26 cellular contexts compared by ENCODE assay signal in genomic region chrX:75151828-75152592, GRCh38. TPM values are rescaled to one million over a fixed set of nuclear protein-coding genes. Genes with fewer than 3 reads are reported as not detected.
A peak's percentile ranks its signal among the peaks of the same experiment; 100 is the strongest.
DNase-seq lines count a peak whose midpoint lies in the region; ATAC-seq, FAIRE-seq and TF ChIP-seq lines count a peak whose summit lies in the region.
"Had no signal": no experiment of that assay in that cellular context is flagged by ENCODE, and none has a peak within 500 bp of the region (broad histone marks: within the 10 kb centered on the region; RNA-seq: fewer than 3 reads in every experiment).

No MANE protein-coding gene starts in this region.

- H3K4me1 ChIP-seq in left ventricle myocardium inferior: peaks cover 39% of the 10 kb centered on the region
- H3K4me1 ChIP-seq in GM12878 (ENCODE audit: control insufficient read depth, insufficient read depth, low read length): no peaks in the 10 kb centered on the region; the same call in 1 of the 2 replicates
- H3K4me1 ChIP-seq in BE2C: no peaks in the 10 kb centered on the region
- no peaks in the 10 kb centered on the region for H3K4me1 ChIP-seq in mesendoderm (ENCODE audit: control insufficient read depth, low read depth, low read length)
- H3K4me1 ChIP-seq: testis, uterus had no signal

- no peak overlapping the region for H3K4ac ChIP-seq in mesendoderm (ENCODE audit: low read depth, low read length)

- no peak overlapping the region for H3K4me3 ChIP-seq in left ventricle myocardium inferior
- no peak overlapping the region for H3K4me3 ChIP-seq in GM12878
- no peak overlapping the region for H3K4me3 ChIP-seq in BE2C (ENCODE audit: low read depth, low read length)
- no peak overlapping the region for H3K4me3 ChIP-seq in mesendoderm (ENCODE audit: low read length)
- H3K4me3 ChIP-seq: testis, uterus had no signal

- no peaks in the 10 kb centered on the region for H3K79me1 ChIP-seq in mesendoderm (ENCODE audit: low read length)

- H3K4me2 ChIP-seq in GM12878 (ENCODE audit: control insufficient read depth, insufficient read depth) (no peak overlapping the region), mesendoderm (ENCODE audit: low read length) (no peak overlapping the region)
- H3K4me2 ChIP-seq: SK-N-SH had no signal

- peak; percentile 30 for ATAC-seq in GM12878
- ATAC-seq: activated CD4-positive, CD25-positive, alpha-beta regulatory T cell treated with anti-CD3 and anti-CD28 coated beads, Interleukin-2, amount 50 U/mL, for 24 hours; activated naive CD8-positive, alpha-beta T cell treated with anti-CD3 and anti-CD28 coated beads, Interleukin-2, amount 50 U/mL, for 24 hours; foreskin keratinocyte; T-helper 17 cell had no signal

- TF ChIP-seq CTCF in left ventricle myocardium inferior (IDR thresholded peaks at IDR 0.05; ENCODE audit: borderline replicate concordance) (no peak), GM12878 (IDR thresholded peaks at IDR 0.05 in 2 of 3, conservative IDR thresholded peaks at IDR 0.05 in 1 of 3; ENCODE audit: control insufficient read depth in 2 of 3, extremely low read depth in 1 of 3, insufficient read depth in 1 of 3, low read depth in 3 of 3, low read length in 3 of 3) (no peak), BE2C (IDR thresholded peaks at IDR 0.05; ENCODE audit: low read depth, low read length) (no peak)

- no peak overlapping the region for H4K5ac ChIP-seq in mesendoderm (ENCODE audit: low read length)

- no peak overlapping the region for H2BK120ac ChIP-seq in mesendoderm (ENCODE audit: low read depth, low read length)

- H4K20me1 ChIP-seq in GM12878 (ENCODE audit: control insufficient read depth, insufficient read depth): no peaks in the 10 kb centered on the region

- WGBS in GM12878 (ENCODE audit: insufficient coverage, insufficient replicate concordance, low lambda C conversion rate, missing lambda C conversion rate): 58% methylated on average over 3 of the region's 3 CpGs
- WGBS in mesendoderm (ENCODE audit: extremely low coverage, insufficient coverage, low lambda C conversion rate): no CpG with 5 or more reads among the region's 3 CpGs

- H2AFZ ChIP-seq in GM12878 (ENCODE audit: control insufficient read depth, low read depth, low read length): no peak overlapping the region

- SMC1A ChIA-PET in GM12878 (lab: Charles Lee; ENCODE audit: uncharacterized antibody, unreplicated experiment): interaction anchor here (0.5 to 1.5 kb wide), 5 partner anchors 10 to 263 kb away, joined by 3 to 4 read pairs (median 3); no protein-coding TSS in a partner anchor

- H3K56ac ChIP-seq in mesendoderm (ENCODE audit: low read length): no peak overlapping the region

- no peak overlapping the region for H2BK15ac ChIP-seq in mesendoderm (replicated peaks; ENCODE audit: low read depth)

- no peak overlapping the region for H3K23ac ChIP-seq in mesendoderm (ENCODE audit: low read length)

- TF ChIP-seq POLR2A in GM12878 (IDR thresholded peaks at IDR 0.05; ENCODE audit: low read depth, low read length): no peak

- no peak overlapping the region for H3K18ac ChIP-seq in mesendoderm (ENCODE audit: low read length)

- RAD21 ChIA-PET in GM12878 (lab: Charles Lee; ENCODE audit: unreplicated experiment): no interaction called here

- FAIRE-seq in GM12878 (lab: Jason Lieb, UNC): no peak
- FAIRE-seq: A204.1, G401.6 had no signal

- H3K36me3 ChIP-seq in left ventricle myocardium inferior: peaks cover 3% of the 10 kb centered on the region
- H3K36me3 ChIP-seq in GM12878 (ENCODE audit: control insufficient read depth in 2 of 2, insufficient read depth in 2 of 2, low read length in 1 of 2): no peaks in the 10 kb centered on the region
- no peaks in the 10 kb centered on the region for H3K36me3 ChIP-seq in BE2C
- H3K36me3 ChIP-seq in mesendoderm (ENCODE audit: control insufficient read depth, insufficient read depth, low read length): no peaks in the 10 kb centered on the region
- H3K36me3 ChIP-seq: uterus had no signal

- no TSS peak for BruUV-seq in GM12878 (replicated peaks; lab: Mats Ljungman, UMichigan)

- H2AK5ac ChIP-seq in mesendoderm (ENCODE audit: low read length): no peak overlapping the region

- no peak overlapping the region for H3K9ac ChIP-seq in GM12878 (ENCODE audit: control insufficient read depth, insufficient read depth, low read length)
- no peak overlapping the region for H3K9ac ChIP-seq in mesendoderm (ENCODE audit: low read length)
- H3K9ac ChIP-seq: SK-N-SH had no signal

- CTCF ChIA-PET in GM12878 (lab: Yijun Ruan, JAX): interaction anchor here (0.8 to 1.1 kb wide), 3 partner anchors 9 to 262 kb away, joined by 3 read pairs; no protein-coding TSS in a partner anchor

- H2BK5ac ChIP-seq in mesendoderm (ENCODE audit: low read length): no peak overlapping the region

- intact Hi-C loops in left ventricle myocardium inferior (cut with micrococcal nuclease) (no loop called here), cardiac septum (cut with DNase I) (no loop called here), GM12878 (cut with micrococcal nuclease; ENCODE audit: unreplicated experiment) (no loop called here)

- H4K8ac ChIP-seq in mesendoderm (ENCODE audit: low read depth, low read length): no peak overlapping the region

- no peak for TF ChIP-seq EP300 in GM12878 (IDR thresholded peaks at IDR 0.05; ENCODE audit: borderline replicate concordance in 1 of 2, control insufficient read depth in 1 of 2, low read depth in 2 of 2, low read length in 2 of 2)

- no peaks in the 10 kb centered on the region for H3K27me3 ChIP-seq in left ventricle myocardium inferior (ENCODE audit: low read depth)
- no peaks in the 10 kb centered on the region for H3K27me3 ChIP-seq in GM12878 (replicated peaks in 1 of 2; ENCODE audit: control insufficient read depth in 2 of 2, insufficient read depth in 2 of 2, low read length in 1 of 2)
- no peaks in the 10 kb centered on the region for H3K27me3 ChIP-seq in BE2C
- no peaks in the 10 kb centered on the region for H3K27me3 ChIP-seq in mesendoderm (ENCODE audit: insufficient read depth, low read length, poor library complexity)
- H3K27me3 ChIP-seq: foreskin keratinocyte, testis, uterus had no signal

- POLR2A ChIA-PET in GM12878 (lab: Charles Lee): interaction anchor here (0.7 kb wide), 1 partner anchor 211 kb away, joined by 4 read pairs; no protein-coding TSS in a partner anchor

- no peak for TF ChIP-seq RAD21 in GM12878 (IDR thresholded peaks at IDR 0.05; ENCODE audit: insufficient read depth, low read depth, low read length)

- no peaks in the 10 kb centered on the region for H3K9me3 ChIP-seq in left ventricle myocardium inferior (replicated peaks)
- H3K9me3 ChIP-seq in GM12878 (replicated peaks; ENCODE audit: control insufficient read depth, insufficient read depth, low read length): no peaks in the 10 kb centered on the region
- H3K9me3 ChIP-seq in BE2C: no peaks in the 10 kb centered on the region
- H3K9me3 ChIP-seq: SK-N-SH, testis, uterus had no signal

- H3K27ac ChIP-seq in left ventricle myocardium inferior (replicated peaks): peak overlapping the region; percentile 23
- H3K27ac ChIP-seq in GM12878 (ENCODE audit: control insufficient read depth, insufficient read depth): no peak overlapping the region
- H3K27ac ChIP-seq in mesendoderm (ENCODE audit: low read depth, low read length): no peak overlapping the region
- H3K27ac ChIP-seq: epithelial cell of prostate, foreskin keratinocyte, testis, uterus had no signal

- DNase-seq in left ventricle myocardium inferior (no peak), cardiac septum (ENCODE audit: low spot score) (no peak), GM12878 (ENCODE audit: low read depth, low spot score) (no peak), iris pigment epithelial cell (ENCODE audit: low read depth) (peak; percentile 34), BE2C (no peak), mesendoderm (no peak), RPMI8226 (no peak)
- no peak for DNase-seq in activated CD4-positive, CD25-positive, alpha-beta regulatory T cell treated with anti-CD3 and anti-CD28 coated beads, Interleukin-2, amount 50 U/mL, for 72 hours
- DNase-seq: activated gamma-delta T cell; activated naive CD8-positive, alpha-beta T cell treated with anti-CD3 and anti-CD28 coated beads, Interleukin-2, amount 50 U/mL, for 24 hours; activated T-cell treated with anti-CD3 and anti-CD28 coated beads for 4 hours; DMS153; HCEC 1CT; MM.1S; NCI-H2029; NCI-H526 treated with DMSO at 0.1 percent for 48 hours; SK-N-SH; stimulated activated naive CD4-positive, alpha-beta T cell treated with Interleukin-2 at 50 U/mL for 16 hours; T-helper 17 cell; testis; uterus had no signal

- H3K79me2 ChIP-seq in GM12878 (ENCODE audit: control insufficient read depth, insufficient read depth, low read length): peaks cover 19% of the 10 kb centered on the region
- peaks cover 7% of the 10 kb centered on the region for H3K79me2 ChIP-seq in mesendoderm (ENCODE audit: control insufficient read depth, insufficient read depth, low read length)

- in situ Hi-C loops in GM12878 (cut with MboI): no loop called here

RNA-seq across cellular contexts. Expression of gene ABCB7, which starts 4.1 kb away (rescaled TPM):
- 37.2 TPM for total RNA-seq in left ventricle myocardium inferior
- total RNA-seq in cardiac septum: 26.3 TPM
- total RNA-seq in GM12878 (2013; cell fraction: nucleolus; rRNA removed): 80.2 and 89.5 TPM in 2 replicates
- 31.6 and 34.0 TPM in 2 replicates for total RNA-seq in GM12878 (2014; rRNA removed)
- total RNA-seq in GM12878 (2014; rRNA removed; fragmentation: Illumina TruSeq; extraction: Trizol): 26.0 and 30.1 TPM in 2 replicates
- 30.1 and 32.9 TPM in 2 replicates for total RNA-seq in GM12878 (2021)
- 21.2 TPM for polyA plus RNA-seq in GM12878 (2011; ENCODE audit: low read depth)
- 62.7 and 66.4 TPM in 2 replicates for polyA plus RNA-seq in GM12878 (2011; rRNA removed)
- polyA plus RNA-seq in GM12878 (2011; cell fraction: cytosol; rRNA removed): 32.0 and 36.3 TPM in 2 replicates
- 46.4 and 69.3 TPM in 2 replicates for polyA plus RNA-seq in GM12878 (2011; cell fraction: nucleus; rRNA removed)
- polyA plus RNA-seq in GM12878 (2012): 27.3 and 32.5 TPM in 2 replicates
- 27.4 and 34.1 TPM in 2 replicates for polyA plus RNA-seq in GM12878 (2014; fragmentation: Illumina TruSeq; extraction: Trizol)
- 10 to 100 TPM; 31.1 to 34.6 TPM for polyA plus RNA-seq in GM12878 (2014; fragmentation: Nextera tagmentation; extraction: Ambion mirVana)
- 29.9 and 36.8 TPM in 2 replicates for polyA plus RNA-seq in GM12878 (2014; rRNA removed)
- 10 to 100 TPM; 16.8 to 17.0 TPM for polyA plus RNA-seq in GM12878 (2016; fragmentation: Nextera tagmentation; extraction: Ambion mirVana)
- 41.3 and 55.8 TPM in 2 replicates for polyA minus RNA-seq in GM12878 (2011; rRNA and poly(A)+ RNA removed)
- 13.7 and 16.6 TPM in 2 replicates for polyA minus RNA-seq in GM12878 (2011; cell fraction: cytosol; rRNA and poly(A)+ RNA removed)
- polyA minus RNA-seq in GM12878 (2011; cell fraction: nucleus; rRNA and poly(A)+ RNA removed): 23.2 and 38.9 TPM in 2 replicates
- polyA plus RNA-seq in BE2C (2012; ENCODE audit: insufficient read depth, insufficient read length, low read depth): 8.2 TPM
- polyA plus RNA-seq in mesendoderm (2013, experiment 1 of 2): 25.1 TPM
- polyA plus RNA-seq in mesendoderm (2013, experiment 2 of 2): 24.6 TPM
